ENCODE assay signal across 8 cellular contexts in genomic region chr10:43093423-43094090, GRCh38. TPM values are rescaled to one million over a fixed set of nuclear protein-coding genes. Genes with fewer than 3 reads are reported as not detected.
A peak's percentile ranks its signal among the peaks of the same experiment; 100 is the strongest.
DNase-seq lines count a peak whose midpoint lies in the region; ATAC-seq, FAIRE-seq and TF ChIP-seq lines count a peak whose summit lies in the region.

No MANE protein-coding gene starts in this region.

- H3K27ac ChIP-seq in IMR-90 (ENCODE audit: insufficient read depth, low read length) (no peak overlapping the region), neural progenitor cell (no peak overlapping the region)

- no peak overlapping the region for H3K56ac ChIP-seq in IMR-90 (ENCODE audit: extremely low read depth, insufficient read depth, low read length)

- H3K36me3 Mint-ChIP-seq in brain (no peaks in the 10 kb centered on the region), neural progenitor cell (no peaks in the 10 kb centered on the region)

- H2BK5ac ChIP-seq in IMR-90 (ENCODE audit: low read depth, low read length, poor library complexity, severe bottlenecking), result no peak overlapping the region

- H3K9ac ChIP-seq in IMR-90 (ENCODE audit: low read depth, low read length) (no peak overlapping the region), neural progenitor cell (no peak overlapping the region)

- no peaks in the 10 kb centered on the region for H3K9me1 ChIP-seq in IMR-90 (ENCODE audit: insufficient read depth, low read length)

- H3K23ac ChIP-seq in IMR-90 (ENCODE audit: low read depth, low read length), result no peak overlapping the region

- dilution Hi-C loops in IMR-90 (cut with HindIII; ENCODE audit: low sequenced_read_pairs, unreplicated experiment), result no loop called here

- intact Hi-C loops in IMR-90 (cut with micrococcal nuclease), result no loop called here

- H4K91ac ChIP-seq in IMR-90 (ENCODE audit: insufficient read depth, low read depth, low read length), result no peak overlapping the region

- H3K79me1 ChIP-seq in IMR-90 (ENCODE audit: low read depth in 1 of 2, low read length in 2 of 2), result no peaks in the 10 kb centered on the region

- H3K18ac ChIP-seq in IMR-90 (ENCODE audit: low read depth, low read length), result no peak overlapping the region

- H3K27me3 Mint-ChIP-seq in brain (peaks cover 18% of the 10 kb centered on the region), neural progenitor cell (ENCODE audit: insufficient read depth, low read depth) (peaks cover 3% of the 10 kb centered on the region)

- TF ChIP-seq POLR2A in IMR-90 (IDR thresholded peaks at IDR 0.05; ENCODE audit: low read depth, low read length), result no peak

- H3K4me1 ChIP-seq in IMR-90 (ENCODE audit: control insufficient read depth, insufficient read depth, low read length) (no peaks in the 10 kb centered on the region), neural progenitor cell (no peaks in the 10 kb centered on the region)

- H3K9me3 ChIP-seq in IMR-90 (ENCODE audit: control insufficient read depth, insufficient read depth, low read length) (no peaks in the 10 kb centered on the region), neural progenitor cell (ENCODE audit: low read depth) (no peaks in the 10 kb centered on the region)

- H3K27me3 ChIP-seq in IMR-90 (ENCODE audit: control insufficient read depth, insufficient read depth, low read length), result peaks cover 30% of the 10 kb centered on the region
- no peaks in the 10 kb centered on the region for H3K27me3 ChIP-seq in neural progenitor cell

- POLR2A ChIA-PET in IMR-90 (lab: Charles Lee; ENCODE audit: unreplicated experiment), result no interaction called here

- H4K8ac ChIP-seq in IMR-90 (ENCODE audit: low read depth in 2 of 2, low read length in 2 of 2), result no peak overlapping the region

- no peak overlapping the region for H2BK120ac ChIP-seq in IMR-90 (ENCODE audit: low read depth, low read length)

- in situ Hi-C loops in IMR-90 (cut with MboI; ENCODE audit: low sequenced_read_pairs), result no loop called here

- H4K5ac ChIP-seq in IMR-90 (ENCODE audit: low read depth, low read length), result no peak overlapping the region

- no peak overlapping the region for H3K14ac ChIP-seq in IMR-90 (replicated peaks; ENCODE audit: low read depth, low read length)

- H3K36me3 ChIP-seq in IMR-90 (ENCODE audit: control insufficient read depth, insufficient read depth, low read length) (no peaks in the 10 kb centered on the region), neural progenitor cell (no peaks in the 10 kb centered on the region)

- CTCF ChIA-PET in IMR-90 (lab: Yijun Ruan, JAX), result no interaction called here

- H3K4me3 Mint-ChIP-seq in brain (no peak overlapping the region), neural progenitor cell (no peak overlapping the region)

- H4K20me1 ChIP-seq in IMR-90 (ENCODE audit: insufficient read depth, low read length), result no peaks in the 10 kb centered on the region
- no peaks in the 10 kb centered on the region for H4K20me1 ChIP-seq in neural progenitor cell (ENCODE audit: low read depth)

- no peak overlapping the region for H2BK15ac ChIP-seq in IMR-90 (ENCODE audit: low read depth, low read length)

- ATAC-seq in IMR-90 (ENCODE audit: low read depth) (peak; percentile 89), GM21717 (IDR thresholded peaks at IDR 0.05; ENCODE audit: unreplicated experiment) (no peak)

- peak; percentile 18; the same call in 1 of the 2 replicates for TF ChIP-seq CTCF in IMR-90 (conservative IDR thresholded peaks at IDR 0.05; ENCODE audit: low read depth, low read length)
- TF ChIP-seq CTCF in brain (conservative IDR thresholded peaks at IDR 0.05), result peak; percentile 30 to 46
- TF ChIP-seq CTCF in neural progenitor cell (IDR thresholded peaks at IDR 0.05), result peak; percentile 45

- no peaks in the 10 kb centered on the region for H3K9me3 Mint-ChIP-seq in brain
- no peaks in the 10 kb centered on the region for H3K9me3 Mint-ChIP-seq in neural progenitor cell

- H3K4me3 ChIP-seq in IMR-90 (ENCODE audit: insufficient read depth, low read depth, low read length) (no peak overlapping the region), neural progenitor cell (no peak overlapping the region)

- H3K4me1 Mint-ChIP-seq in brain (peaks cover 13% of the 10 kb centered on the region), neural progenitor cell (no peaks in the 10 kb centered on the region)

- H3K27ac Mint-ChIP-seq in brain (peak overlapping the region in 1 of 5 experiments; percentile 48), neural progenitor cell (no peak overlapping the region)

- no peak overlapping the region for H2AK5ac ChIP-seq in IMR-90 (ENCODE audit: low read depth, low read length)

- peak; percentile 25 for DNase-seq in NCI-H1092 treated with DMSO at 0.1 percent for 48 hours (lab: John Stamatoyannopoulos, UW)
- no peak for DNase-seq in NCI-H1092 (lab: John Stamatoyannopoulos, UW)
- peak; percentile 6 for DNase-seq in IMR-90
- peak; percentile 69 for DNase-seq in neural progenitor cell (ENCODE audit: low spot score)
- no peak for DNase-seq in activated CD4-positive, CD25-positive, alpha-beta regulatory T cell (lab: John Stamatoyannopoulos, UW)
- DNase-seq in GM19239 (ENCODE audit: insufficient read length, low spot score), result no peak

- H3K79me2 ChIP-seq in neural progenitor cell (ENCODE audit: low read depth), result no peaks in the 10 kb centered on the region

- TF ChIP-seq RAD21 in IMR-90 (IDR thresholded peaks at IDR 0.05; ENCODE audit: low read length), result 0 out of 2 replicates have a peak, but pooled peaks have one; percentile 23

- no peak overlapping the region for H3K4ac ChIP-seq in IMR-90 (ENCODE audit: low read depth, low read length)

- no TSS peak for BruUV-seq in IMR-90 (replicated peaks; lab: Mats Ljungman, UMichigan)

- H2AK9ac ChIP-seq in IMR-90 (replicated peaks; ENCODE audit: low read depth, low read length, poor library complexity), result no peak overlapping the region

- no CpG with 5 or more reads among the region's 13 CpGs for WGBS in IMR-90 (ENCODE audit: extremely low coverage in 2 of 2, insufficient read length in 1 of 2), 2 experiments

- no peaks in the 10 kb centered on the region for H3F3A ChIP-seq in neural progenitor cell (ENCODE audit: low read depth)

- H3K4me2 ChIP-seq in IMR-90 (ENCODE audit: low read depth, low read length) (no peak overlapping the region), neural progenitor cell (no peak overlapping the region)

- FAIRE-seq in GM19239 (lab: Jason Lieb, UNC), result no peak

- H2AFZ ChIP-seq in IMR-90 (replicated peaks; ENCODE audit: low read length, poor library complexity), result no peak overlapping the region
- H2AFZ ChIP-seq in neural progenitor cell (replicated peaks), result no peak overlapping the region

- H2BK20ac ChIP-seq in IMR-90 (ENCODE audit: low read depth, low read length), result no peak overlapping the region

TF ChIP-seq in IMR-90, 13 proteins besides CTCF, POLR2A, EP300 and RAD21:
- no peak for TF ChIP-seq RFX5 (IDR thresholded peaks at IDR 0.05; ENCODE audit: low read depth, low read length)
- no peak for TF ChIP-seq ELK1 (IDR thresholded peaks at IDR 0.05; ENCODE audit: borderline replicate concordance, low read depth, low read length)
- no peak for TF ChIP-seq MXI1 (IDR thresholded peaks at IDR 0.05; ENCODE audit: borderline replicate concordance, low read depth, low read length)
- TF ChIP-seq RCOR1 (IDR thresholded peaks at IDR 0.05; ENCODE audit: insufficient replicate concordance, low read length), result no peak
- no peak for TF ChIP-seq FOS (IDR thresholded peaks at IDR 0.05; ENCODE audit: low read depth, low read length)
- no peak for TF ChIP-seq CHD1 (IDR thresholded peaks at IDR 0.05; ENCODE audit: low read depth, low read length)
- TF ChIP-seq USF2 (IDR thresholded peaks at IDR 0.05; ENCODE audit: low read depth, low read length), result no peak
- no peak for TF ChIP-seq NFE2L2 (IDR thresholded peaks at IDR 0.05; ENCODE audit: low read depth, low read length)
- no peak for TF ChIP-seq CEBPB (IDR thresholded peaks at IDR 0.05; ENCODE audit: low read depth, low read length)
- no peak for TF ChIP-seq BHLHE40 (IDR thresholded peaks at IDR 0.05; ENCODE audit: low read depth, low read length)
- TF ChIP-seq MAZ (IDR thresholded peaks at IDR 0.05; ENCODE audit: borderline replicate concordance, low read depth, low read length), result no peak
- TF ChIP-seq MAFK (IDR thresholded peaks at IDR 0.05; ENCODE audit: low read depth, low read length), result no peak
- TF ChIP-seq SMC3 (IDR thresholded peaks at IDR 0.05; ENCODE audit: low read depth, low read length), result no peak

RNA-seq across cellular contexts. Expression of gene RET, which starts 16.7 kb away (rescaled TPM):
- 0.18 and 0.28 TPM in 2 replicates for total RNA-seq in IMR-90 (2012; rRNA removed)
- 0.10 and 0.26 TPM in 2 replicates for polyA plus RNA-seq in IMR-90 (2012; rRNA removed)
- 0.08 and 0.24 TPM in 2 replicates for polyA plus RNA-seq in IMR-90 (2012; cell fraction: cytosol; rRNA removed)
- 0.14 and 0.25 TPM in 2 replicates for polyA plus RNA-seq in IMR-90 (2012; cell fraction: nucleus; rRNA removed; ENCODE audit: low replicate concordance)
- 23.7 TPM for polyA plus RNA-seq in brain (ENCODE audit: insufficient read depth, low read depth, low replicate concordance)
- total RNA-seq in neural progenitor cell (ENCODE audit: low replicate concordance), result 1.4 and 2.7 TPM in 2 replicates

RNA-seq across cellular contexts. Expression of gene CSGALNACT2, which starts 44.7 kb away (rescaled TPM):
- 6.5 and 11.4 TPM in 2 replicates for total RNA-seq in IMR-90 (2012; rRNA removed)
- 11.7 and 13.1 TPM in 2 replicates for polyA plus RNA-seq in IMR-90 (2012; rRNA removed)
- 1.4 and 5.2 TPM in 2 replicates for polyA plus RNA-seq in IMR-90 (2012; cell fraction: cytosol; rRNA removed)
- 1.8 and 19.5 TPM in 2 replicates for polyA plus RNA-seq in IMR-90 (2012; cell fraction: nucleus; rRNA removed; ENCODE audit: low replicate concordance)
- polyA plus RNA-seq in brain (ENCODE audit: insufficient read depth, low read depth, low replicate concordance), result 8.0 TPM
- total RNA-seq in neural progenitor cell (ENCODE audit: low replicate concordance), result 7.0 and 9.3 TPM in 2 replicates

Comparison
In these comparisons a context has a peak if more than half of its experiments do, and no peak if none do; other contexts are left out.
1. DNase-seq: peak in NCI-H1092 treated with DMSO at 0.1 percent for 48 hours (single experiment), IMR-90 (single experiment) and neural progenitor cell (single experiment); none in NCI-H1092 (single experiment), activated CD4-positive, CD25-positive, alpha-beta regulatory T cell (0 of 4) and GM19239 (single experiment).
2. Peak in every context shown above with its lines, with median percentiles within 50 percentile points of each other: CTCF ChIP-seq.